ENCODE assay signal across 31 cellular contexts in genomic region chr10:131970946-131971345, GRCh38. TPM values are rescaled to one million over a fixed set of nuclear protein-coding genes. Genes with fewer than 3 reads are reported as not detected.
DNase-seq lines count a peak whose midpoint lies in the region; ATAC-seq and TF ChIP-seq lines count a peak whose summit lies in the region.
"Had no signal": no experiment of that assay in that cellular context is flagged by ENCODE, and none has a peak within 500 bp of the region (broad histone marks: within the 10 kb centered on the region; RNA-seq: fewer than 3 reads in every experiment).

No MANE protein-coding gene starts in this region.

- CTCF ChIA-PET in activated naive CD4-positive, alpha-beta T cell treated with anti-CD3 and anti-CD28 coated beads for 36 hours (lab: Charles Lee): no interaction called here
- CTCF ChIA-PET in activated naive CD4-positive, alpha-beta T cell treated with anti-CD3 and anti-CD28 coated beads, Interleukin-2, amount 10 ng/mL, durations not matched to agents 7 days and 5 days (lab: Charles Lee): no interaction called here
- CTCF ChIA-PET in CD4-positive, alpha-beta memory T cell (lab: Charles Lee; ENCODE audit: partially characterized antibody): no interaction called here

- no peaks in the 10 kb centered on the region for H3K9me3 Mint-ChIP-seq in activated naive CD4-positive, alpha-beta T cell treated with anti-CD3 and anti-CD28 coated beads for 36 hours
- no peaks in the 10 kb centered on the region for H3K9me3 Mint-ChIP-seq in activated naive CD4-positive, alpha-beta T cell treated with anti-CD3 and anti-CD28 coated beads, Interleukin-2, amount 10 ng/mL, durations not matched to agents 7 days and 5 days
- H3K9me3 Mint-ChIP-seq in CD4-positive, alpha-beta memory T cell: no peaks in the 10 kb centered on the region
- H3K9me3 Mint-ChIP-seq in activated T-helper 1 cell treated with anti-CD3 and anti-CD28 coated beads, Interleukin-12 subunit alpha, Interleukin-12 subunit beta, Interleukin-2, Interleukin-4 antibody, amounts not matched to agents 30 ng/mL and 10 ng/mL and 1 ng/mL, durations not matched to agents 14 hours and 24 hours and 36 hours: no peaks in the 10 kb centered on the region
- no peaks in the 10 kb centered on the region for H3K9me3 Mint-ChIP-seq in naive thymus-derived CD8-positive, alpha-beta T cell
- H3K9me3 Mint-ChIP-seq: immature natural killer cell, neural crest cell had no signal

- TF ChIP-seq POLR2A in esophagus muscularis mucosa (IDR thresholded peaks at IDR 0.05; ENCODE audit: low read depth) (no peak), tibial nerve (IDR thresholded peaks at IDR 0.05) (no peak)

- ATAC-seq in naive thymus-derived CD8-positive, alpha-beta T cell: no peak
- ATAC-seq in aorta (ENCODE audit: low FRiP score): no peak
- ATAC-seq: left colon, mucosa of descending colon, pancreas had no signal

- no peak overlapping the region for H3K27ac ChIP-seq in CD4-positive, alpha-beta memory T cell (ENCODE audit: low read depth, low read length)
- H3K27ac ChIP-seq in esophagus muscularis mucosa (replicated peaks in 1 of 4) (no peak overlapping the region), tibial nerve (no peak overlapping the region), aorta (ENCODE audit: low read depth in 1 of 2, low read length in 2 of 2) (no peak overlapping the region)
- H3K27ac ChIP-seq: colonic mucosa, epithelial cell of prostate, HL-60, pancreas, SJSA1, stomach had no signal

- no peak overlapping the region for H3K4me3 Mint-ChIP-seq in activated naive CD4-positive, alpha-beta T cell treated with anti-CD3 and anti-CD28 coated beads for 36 hours
- H3K4me3 Mint-ChIP-seq in activated naive CD4-positive, alpha-beta T cell treated with anti-CD3 and anti-CD28 coated beads, Interleukin-2, amount 10 ng/mL, durations not matched to agents 7 days and 5 days: no peak overlapping the region
- H3K4me3 Mint-ChIP-seq in CD4-positive, alpha-beta memory T cell: peak overlapping the region in 3 of 8 donors; percentile 33 to 64 (median 43)
- H3K4me3 Mint-ChIP-seq in activated T-helper 1 cell treated with anti-CD3 and anti-CD28 coated beads, Interleukin-12 subunit alpha, Interleukin-12 subunit beta, Interleukin-2, Interleukin-4 antibody, amounts not matched to agents 30 ng/mL and 10 ng/mL and 1 ng/mL, durations not matched to agents 14 hours and 24 hours and 36 hours: no peak overlapping the region
- H3K4me3 Mint-ChIP-seq in naive thymus-derived CD8-positive, alpha-beta T cell: peak overlapping the region in 6 of 10 donors; percentile 4 to 60 (median 27)
- H3K4me3 Mint-ChIP-seq: immature natural killer cell had no signal

- no peak for TF ChIP-seq EP300 in esophagus muscularis mucosa (IDR thresholded peaks at IDR 0.05)
- TF ChIP-seq EP300 in tibial nerve (IDR thresholded peaks at IDR 0.05): no peak

- no peaks in the 10 kb centered on the region for H3K27me3 ChIP-seq in CD4-positive, alpha-beta memory T cell (ENCODE audit: insufficient read depth, low read length)
- H3K27me3 ChIP-seq in esophagus muscularis mucosa (no peaks in the 10 kb centered on the region), tibial nerve (no peaks in the 10 kb centered on the region), aorta (ENCODE audit: control insufficient read depth in 1 of 2, insufficient read depth in 2 of 2, low read length in 1 of 2) (no peaks in the 10 kb centered on the region)
- H3K27me3 ChIP-seq: BE2C, colonic mucosa, pancreas, SJSA1, stomach had no signal

- peaks cover 32% of the 10 kb centered on the region for H3K36me3 Mint-ChIP-seq in activated naive CD4-positive, alpha-beta T cell treated with anti-CD3 and anti-CD28 coated beads for 36 hours (ENCODE audit: low read depth)
- peaks cover 63% of the 10 kb centered on the region for H3K36me3 Mint-ChIP-seq in activated naive CD4-positive, alpha-beta T cell treated with anti-CD3 and anti-CD28 coated beads, Interleukin-2, amount 10 ng/mL, durations not matched to agents 7 days and 5 days
- peaks cover 25 to 42% of the 10 kb centered on the region in 2 donors for H3K36me3 Mint-ChIP-seq in CD4-positive, alpha-beta memory T cell
- H3K36me3 Mint-ChIP-seq in activated T-helper 1 cell treated with anti-CD3 and anti-CD28 coated beads, Interleukin-12 subunit alpha, Interleukin-12 subunit beta, Interleukin-2, Interleukin-4 antibody, amounts not matched to agents 30 ng/mL and 10 ng/mL and 1 ng/mL, durations not matched to agents 14 hours and 24 hours and 36 hours (ENCODE audit: low read depth): peaks cover 47% of the 10 kb centered on the region
- peaks cover 0 to 54% (median 8%) of the 10 kb centered on the region in 3 donors for H3K36me3 Mint-ChIP-seq in naive thymus-derived CD8-positive, alpha-beta T cell

- WGBS in esophagus muscularis mucosa: 94% methylated on average over 18 of the region's 18 CpGs
- WGBS in tibial nerve, 2 donors: 91 to 95% methylated on average over 18 of the region's 18 CpGs
- WGBS in aorta, 2 donors: 96 to 98% methylated on average over 18 of the region's 18 CpGs

- DNase-seq in activated naive CD4-positive, alpha-beta T cell treated with anti-CD3 and anti-CD28 coated beads for 36 hours: no peak
- no peak for DNase-seq in activated naive CD4-positive, alpha-beta T cell treated with anti-CD3 and anti-CD28 coated beads, Interleukin-2, amount 10 ng/mL, durations not matched to agents 7 days and 5 days
- no peak for DNase-seq in CD4-positive, alpha-beta memory T cell
- no peak for DNase-seq in activated T-helper 1 cell treated with anti-CD3 and anti-CD28 coated beads, Interleukin-12 subunit alpha, Interleukin-12 subunit beta, Interleukin-2, Interleukin-4 antibody, amounts not matched to agents 30 ng/mL and 10 ng/mL and 1 ng/mL, durations not matched to agents 14 hours and 24 hours and 36 hours (ENCODE audit: low spot score)
- DNase-seq in naive thymus-derived CD8-positive, alpha-beta T cell: no peak
- DNase-seq in esophagus muscularis mucosa (ENCODE audit: extremely low spot score) (no peak), tibial nerve (ENCODE audit: low spot score in 2 of 2) (no peak), aorta (no peak)
- DNase-seq: activated CD8-positive, alpha-beta memory T cell treated with anti-CD3 and anti-CD28 coated beads for 24 hours; activated T-cell treated with anti-CD3 and anti-CD28 coated beads for 4 hours; BE2C; colonic mucosa; COR-L47; DMS53; effector CD8-positive, alpha-beta T cell; immature natural killer cell; left colon; MM.1S; mucosa of descending colon; NCI-H1105 treated with DMSO at 0.1 percent for 48 hours; NCI-H187 treated with DMSO at 0.1 percent for 48 hours; NCI-H2171; NCI-H510A; RPMI8226; stimulated activated CD4-positive, alpha-beta T cell treated with anti-CD3 and anti-CD28 coated beads, Interleukin-2, amount 100 ng/mL, for 24 hours; stomach had no signal

- peaks cover 49% of the 10 kb centered on the region for H3K4me1 Mint-ChIP-seq in activated naive CD4-positive, alpha-beta T cell treated with anti-CD3 and anti-CD28 coated beads for 36 hours (ENCODE audit: low read depth)
- H3K4me1 Mint-ChIP-seq in activated naive CD4-positive, alpha-beta T cell treated with anti-CD3 and anti-CD28 coated beads, Interleukin-2, amount 10 ng/mL, durations not matched to agents 7 days and 5 days: peaks cover 63% of the 10 kb centered on the region
- peaks cover 35 to 61% (median 45%) of the 10 kb centered on the region in 4 donors for H3K4me1 Mint-ChIP-seq in CD4-positive, alpha-beta memory T cell
- peaks cover 58% of the 10 kb centered on the region for H3K4me1 Mint-ChIP-seq in activated T-helper 1 cell treated with anti-CD3 and anti-CD28 coated beads, Interleukin-12 subunit alpha, Interleukin-12 subunit beta, Interleukin-2, Interleukin-4 antibody, amounts not matched to agents 30 ng/mL and 10 ng/mL and 1 ng/mL, durations not matched to agents 14 hours and 24 hours and 36 hours (ENCODE audit: low read depth)
- H3K4me1 Mint-ChIP-seq in naive thymus-derived CD8-positive, alpha-beta T cell: peaks cover 34 to 70% (median 51%) of the 10 kb centered on the region in 4 donors

- POLR2A ChIA-PET in CD4-positive, alpha-beta memory T cell (lab: Charles Lee; ENCODE audit: partially characterized antibody): no interaction called here
- POLR2A ChIA-PET in naive thymus-derived CD8-positive, alpha-beta T cell (lab: Charles Lee): interaction anchor here (1.0 kb wide), 1 partner anchor 10 kb away, joined by 4 read pairs; no protein-coding TSS in a partner anchor

- H3K27me3 Mint-ChIP-seq in activated naive CD4-positive, alpha-beta T cell treated with anti-CD3 and anti-CD28 coated beads for 36 hours (ENCODE audit: low read depth): no peaks in the 10 kb centered on the region
- H3K27me3 Mint-ChIP-seq in activated naive CD4-positive, alpha-beta T cell treated with anti-CD3 and anti-CD28 coated beads, Interleukin-2, amount 10 ng/mL, durations not matched to agents 7 days and 5 days: no peaks in the 10 kb centered on the region
- H3K27me3 Mint-ChIP-seq in CD4-positive, alpha-beta memory T cell: no peaks in the 10 kb centered on the region
- no peaks in the 10 kb centered on the region for H3K27me3 Mint-ChIP-seq in activated T-helper 1 cell treated with anti-CD3 and anti-CD28 coated beads, Interleukin-12 subunit alpha, Interleukin-12 subunit beta, Interleukin-2, Interleukin-4 antibody, amounts not matched to agents 30 ng/mL and 10 ng/mL and 1 ng/mL, durations not matched to agents 14 hours and 24 hours and 36 hours (ENCODE audit: insufficient read depth)
- no peaks in the 10 kb centered on the region for H3K27me3 Mint-ChIP-seq in naive thymus-derived CD8-positive, alpha-beta T cell

- H3K4me1 ChIP-seq in CD4-positive, alpha-beta memory T cell (ENCODE audit: insufficient read depth, low read length): peaks cover 46% of the 10 kb centered on the region
- peaks cover 14 to 25% (median 19%) of the 10 kb centered on the region in 4 donors for H3K4me1 ChIP-seq in esophagus muscularis mucosa
- H3K4me1 ChIP-seq in tibial nerve: peaks cover 0 to 16% (median 3%) of the 10 kb centered on the region in 4 donors
- no peaks in the 10 kb centered on the region for H3K4me1 ChIP-seq in aorta (ENCODE audit: control insufficient read depth in 1 of 2, insufficient read depth in 2 of 2, low read length in 2 of 2)

- no peaks in the 10 kb centered on the region for H3K9me3 ChIP-seq in CD4-positive, alpha-beta memory T cell (ENCODE audit: control insufficient read depth in 1 of 2, low read length in 2 of 2)
- no peaks in the 10 kb centered on the region for H3K9me3 ChIP-seq in esophagus muscularis mucosa
- no peaks in the 10 kb centered on the region for H3K9me3 ChIP-seq in tibial nerve
- H3K9me3 ChIP-seq in aorta (ENCODE audit: control insufficient read depth, low read length): no peaks in the 10 kb centered on the region
- H3K9me3 ChIP-seq: BE2C, colonic mucosa, mucosa of descending colon, pancreas, SJSA1, stomach had no signal

- intact Hi-C loops in activated naive CD4-positive, alpha-beta T cell treated with anti-CD3 and anti-CD28 coated beads for 36 hours (cut with micrococcal nuclease): no loop called here
- intact Hi-C loops in CD4-positive, alpha-beta memory T cell (cut with micrococcal nuclease): no loop called here
- intact Hi-C loops in activated T-helper 1 cell treated with anti-CD3 and anti-CD28 coated beads, Interleukin-12 subunit alpha, Interleukin-12 subunit beta, Interleukin-2, Interleukin-4 antibody, amounts not matched to agents 30 ng/mL and 10 ng/mL and 1 ng/mL, durations not matched to agents 14 hours and 24 hours and 36 hours (cut with micrococcal nuclease): no loop called here
- intact Hi-C loops in esophagus muscularis mucosa (cut with DNase I): no loop called here
- intact Hi-C loops in aorta (cut with DNase I): no loop called here

- peaks cover 4% of the 10 kb centered on the region for H3K36me3 ChIP-seq in CD4-positive, alpha-beta memory T cell (ENCODE audit: insufficient read depth, low read length)
- peaks cover 27 to 74% (median 56%) of the 10 kb centered on the region in 4 donors for H3K36me3 ChIP-seq in esophagus muscularis mucosa
- H3K36me3 ChIP-seq in tibial nerve: peaks cover 0 to 82% (median 0%) of the 10 kb centered on the region in 3 donors
- peaks cover 0 to 3% of the 10 kb centered on the region in 2 donors for H3K36me3 ChIP-seq in aorta (ENCODE audit: control insufficient read depth in 1 of 2, insufficient read depth in 2 of 2, low read length in 1 of 2)
- H3K36me3 ChIP-seq: colonic mucosa had no signal

- H3K27ac Mint-ChIP-seq in activated naive CD4-positive, alpha-beta T cell treated with anti-CD3 and anti-CD28 coated beads for 36 hours: peak overlapping the region; percentile 51
- no peak overlapping the region for H3K27ac Mint-ChIP-seq in activated naive CD4-positive, alpha-beta T cell treated with anti-CD3 and anti-CD28 coated beads, Interleukin-2, amount 10 ng/mL, durations not matched to agents 7 days and 5 days
- H3K27ac Mint-ChIP-seq in CD4-positive, alpha-beta memory T cell: peak overlapping the region in 6 of 7 donors; percentile 19 to 81 (median 58)
- H3K27ac Mint-ChIP-seq in activated T-helper 1 cell treated with anti-CD3 and anti-CD28 coated beads, Interleukin-12 subunit alpha, Interleukin-12 subunit beta, Interleukin-2, Interleukin-4 antibody, amounts not matched to agents 30 ng/mL and 10 ng/mL and 1 ng/mL, durations not matched to agents 14 hours and 24 hours and 36 hours: peak overlapping the region; percentile 77
- peak overlapping the region; percentile 40 to 95 (median 85) for H3K27ac Mint-ChIP-seq in naive thymus-derived CD8-positive, alpha-beta T cell

- no peak overlapping the region for H3K4me3 ChIP-seq in CD4-positive, alpha-beta memory T cell (ENCODE audit: low read length in 2 of 2)
- H3K4me3 ChIP-seq in esophagus muscularis mucosa: no peak overlapping the region
- no peak overlapping the region for H3K4me3 ChIP-seq in tibial nerve
- no peak overlapping the region for H3K4me3 ChIP-seq in aorta (ENCODE audit: low read length in 2 of 2)
- H3K4me3 ChIP-seq: colonic mucosa, mucosa of descending colon, pancreas, SJSA1, stomach had no signal

- TF ChIP-seq CTCF in esophagus muscularis mucosa (IDR thresholded peaks at IDR 0.05) (no peak), tibial nerve (IDR thresholded peaks at IDR 0.05) (no peak)

RNA-seq across cellular contexts. Expression of gene BNIP3, which starts 10.8 kb away (rescaled TPM):
- 10 to 100 TPM; 55.5 to 55.9 TPM for total RNA-seq in activated naive CD4-positive, alpha-beta T cell treated with anti-CD3 and anti-CD28 coated beads for 36 hours
- total RNA-seq in CD4-positive, alpha-beta memory T cell: 10 to 100 TPM; 29.8 to 31.7 TPM
- 10 to 100 TPM; 33.6 to 37.0 TPM for polyA plus RNA-seq in CD4-positive, alpha-beta memory T cell
- total RNA-seq in activated T-helper 1 cell treated with anti-CD3 and anti-CD28 coated beads, Interleukin-12 subunit alpha, Interleukin-12 subunit beta, Interleukin-2, Interleukin-4 antibody, amounts not matched to agents 30 ng/mL and 10 ng/mL and 1 ng/mL, durations not matched to agents 14 hours and 24 hours and 36 hours: 43.0 and 48.9 TPM in 2 replicates
- total RNA-seq in naive thymus-derived CD8-positive, alpha-beta T cell: 10 to 100 TPM; 36.4 to 42.1 TPM
- polyA plus RNA-seq in naive thymus-derived CD8-positive, alpha-beta T cell: 10 to 100 TPM; 30.8 to 38.9 (median 37.5) TPM
- total RNA-seq in esophagus muscularis mucosa: 10 to 100 TPM; 51.4 to 68.9 (median 62.6) TPM
- total RNA-seq in tibial nerve: 100 to 1,000 TPM; 118 to 175 (median 137) TPM
- total RNA-seq in aorta: 10 to 100 TPM; 29.4 to 32.7 TPM
- polyA plus RNA-seq in aorta: 10 to 100 TPM; 17.3 to 20.4 TPM

Comparison
In these comparisons a context has a peak if more than half of its experiments do, and no peak if none do; other contexts are left out.
1. H3K4me3 Mint-ChIP-seq: peak in naive thymus-derived CD8-positive, alpha-beta T cell (6 of 10); none in activated naive CD4-positive, alpha-beta T cell treated with anti-CD3 and anti-CD28 coated beads for 36 hours (single experiment), activated naive CD4-positive, alpha-beta T cell treated with anti-CD3 and anti-CD28 coated beads, Interleukin-2, amount 10 ng/mL, durations not matched to agents 7 days and 5 days (single experiment) and activated T-helper 1 cell treated with anti-CD3 and anti-CD28 coated beads, Interleukin-12 subunit alpha, Interleukin-12 subunit beta, Interleukin-2, Interleukin-4 antibody, amounts not matched to agents 30 ng/mL and 10 ng/mL and 1 ng/mL, durations not matched to agents 14 hours and 24 hours and 36 hours (single experiment).